In the genomic region with DNA sequence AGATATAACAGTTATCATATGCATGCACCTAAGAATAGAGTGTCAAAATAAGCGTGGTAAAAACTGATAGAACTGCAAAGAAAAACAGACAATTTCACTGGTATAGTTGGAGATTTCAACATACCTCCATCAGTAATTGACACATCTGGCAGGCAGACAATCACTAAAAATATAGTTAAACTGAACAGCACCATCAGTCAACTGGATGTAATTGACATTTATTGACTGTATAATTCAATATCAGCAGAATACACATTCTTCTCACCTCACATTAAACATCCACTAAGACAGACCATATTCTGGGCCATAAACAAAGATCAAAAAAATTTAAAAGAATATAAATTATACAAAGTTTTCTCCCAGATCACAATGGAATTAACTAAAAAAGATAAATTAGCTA, we compare ENCODE assay signal across 34 cellular contexts.
"Had no signal": no experiment of that assay in that cellular context is flagged by ENCODE, and none has a peak within 500 bp of the region (broad histone marks: within the 10 kb centered on the region; RNA-seq: fewer than 3 reads in every experiment).

No MANE protein-coding gene starts in this region.

- H3K9me3 ChIP-seq: MG63 had no signal

- H3K4me3 ChIP-seq: MG63 had no signal

- H3K36me3 ChIP-seq: MG63 had no signal

- H3K27ac ChIP-seq: KMS-11 had no signal

- DNase-seq: Karpas-422, Kasumi-1, KG1, MG63, MM.1S, MV-4-11, NCI-H1048, NCI-H1092, NCI-H1092 treated with DMSO at 0.1 percent for 48 hours, NCI-H1105, NCI-H1105 treated with DMSO at 0.1 percent for 48 hours, NCI-H1417 treated with DMSO at 0.1 percent for 48 hours, NCI-H1436, NCI-H1436 treated with DMSO at 0.1 percent for 48 hours, NCI-H146, NCI-H1694, NCI-H1694 treated with DMSO at 0.1 percent for 48 hours, NCI-H187, NCI-H187 treated with DMSO at 0.1 percent for 48 hours, NCI-H1930, NCI-H2029, NCI-H2029 treated with DMSO at 0.1 percent for 48 hours, NCI-H2081, NCI-H2081 treated with DMSO at 0.1 percent for 48 hours, NCI-H2107, NCI-H2171, NCI-H2171 treated with DMSO at 0.1 percent for 48 hours, NCI-H2227 treated with DMSO at 0.1 percent for 48 hours, NCI-H226, NCI-H345, NCI-H446, NCI-H446 treated with DMSO at 0.1 percent for 48 hours, NCI-H510A had no signal

- H3K27me3 ChIP-seq: MG63 had no signal

- H3K4me2 ChIP-seq: KMS-11 had no signal

- H3K9ac ChIP-seq: KMS-11 had no signal
